ENCODE assay signal across 7 cellular contexts in the genomic region with DNA sequence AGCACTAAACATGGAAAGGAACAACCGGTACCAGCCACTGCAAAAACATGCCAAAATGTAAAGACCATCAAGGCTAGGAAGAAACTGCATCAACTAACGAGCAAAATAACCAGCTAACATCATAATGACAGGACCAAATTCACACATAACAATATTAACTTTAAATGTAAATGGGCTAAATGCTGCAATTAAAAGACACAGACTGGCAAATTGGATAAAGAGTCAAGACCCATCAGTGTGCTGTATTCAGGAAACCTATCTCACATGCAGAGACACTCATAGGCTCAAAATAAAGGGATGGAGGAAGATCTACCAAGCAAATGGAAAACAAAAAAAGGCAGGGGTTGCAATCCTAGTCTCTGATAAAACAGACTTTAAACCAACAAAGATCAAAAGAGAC. TPM values are rescaled to one million over a fixed set of nuclear protein-coding genes. Genes with fewer than 3 reads are reported as not detected.
"Had no signal": no experiment of that assay in that cellular context is flagged by ENCODE, and none has a peak within 500 bp of the region (broad histone marks: within the 10 kb centered on the region; RNA-seq: fewer than 3 reads in every experiment).

No MANE protein-coding gene starts in this region.

RNA-seq across cellular contexts. Expression of a gene that starts 21.5 kb away (rescaled TPM):
- total RNA-seq: GM23248, GM23338, H1, H4, H7, H9, HFFc6 had no signal
- polyA plus RNA-seq: GM23248 had no signal
